In genomic region chr10:21278491-21279216, GRCh38 we compare ENCODE assay signal across 8 cellular contexts.
A peak's percentile ranks its signal among the peaks of the same experiment; 100 is the strongest.
DNase-seq lines count a peak whose midpoint lies in the region; ATAC-seq and TF ChIP-seq lines count a peak whose summit lies in the region.

No MANE protein-coding gene starts in this region.

- no peak overlapping the region for H3K27ac ChIP-seq in HUES6 (ENCODE audit: low read depth, low read length)
- no peak overlapping the region for H3K27ac ChIP-seq in uterus

- H3K27me3 ChIP-seq in HUES6 (ENCODE audit: control insufficient read depth, insufficient read depth, low read length) (no peaks in the 10 kb centered on the region), uterus (no peaks in the 10 kb centered on the region)

- ATAC-seq in GM21526 (IDR thresholded peaks at IDR 0.05; ENCODE audit: low FRiP score, unreplicated experiment), result peak; percentile 96

- H3K4me1 ChIP-seq in HUES6 (ENCODE audit: control insufficient read depth, insufficient read depth, low read length) (peaks cover 34% of the 10 kb centered on the region), uterus (no peaks in the 10 kb centered on the region)

- TF ChIP-seq CTCF in uterus (IDR thresholded peaks at IDR 0.05), result peak; percentile 53 to 80 (median 74)

- no peak overlapping the region for H3K4me3 ChIP-seq in HUES6 (ENCODE audit: low read depth, low read length)
- H3K4me3 ChIP-seq in uterus, result no peak overlapping the region

- H3K9ac ChIP-seq in HUES6 (ENCODE audit: low read length), result peak overlapping the region; percentile 25

- peaks cover 7% of the 10 kb centered on the region for H3K9me3 ChIP-seq in HUES6 (ENCODE audit: control insufficient read depth, insufficient read depth, low read depth, low read length)
- no peaks in the 10 kb centered on the region for H3K9me3 ChIP-seq in uterus

- H3K36me3 ChIP-seq in HUES6 (ENCODE audit: control insufficient read depth, insufficient read depth, low read length) (peaks cover 15% of the 10 kb centered on the region; the same call in 1 of the 2 replicates), uterus (no peaks in the 10 kb centered on the region)

- no peak for TF ChIP-seq POLR2A in uterus (IDR thresholded peaks at IDR 0.05)

- intact Hi-C loops in uterus (cut with DNase I; ENCODE audit: low total_unique reads), result no loop called here

- DNase-seq in EH (ENCODE audit: low read depth) (peak; percentile 88), RPMI7951 (ENCODE audit: low read depth) (peak; percentile 89), globus pallidus (ENCODE audit: low spot score) (peak; percentile 47), pons (ENCODE audit: low spot score) (peak; percentile 67), uterus (peak; percentile 83 to 91)
- DNase-seq in activated T-helper 9 cell treated with anti-CD3 and anti-CD28 coated beads, Interleukin-2, amount 50 U/mL, for 16 hours (ENCODE audit: low read depth), result peak; percentile 24

Comparison
In these comparisons a context has a peak if more than half of its experiments do, and no peak if none do; other contexts are left out.
1. DNase-seq: peak in every context shown above with its lines; median percentile 89 in RPMI7951; 88 in EH; 87 in uterus; 67 in pons; 47 in globus pallidus; 24 in activated T-helper 9 cell treated with anti-CD3 and anti-CD28 coated beads, Interleukin-2, amount 50 U/mL, for 16 hours.